ENCODE assay signal across 31 cellular contexts in genomic region chr19:17481986-17482385, GRCh38. TPM values are rescaled to one million over a fixed set of nuclear protein-coding genes. Genes with fewer than 3 reads are reported as not detected.
"Had no signal": no experiment of that assay in that cellular context is flagged by ENCODE, and none has a peak within 500 bp of the region (broad histone marks: within the 10 kb centered on the region; RNA-seq: fewer than 3 reads in every experiment).

No MANE protein-coding gene starts in this region.

- ATAC-seq: activated CD4-positive, alpha-beta T cell treated with anti-CD3 and anti-CD28 coated beads for 36 hours; activated CD8-positive, alpha-beta memory T cell treated with anti-CD3 and anti-CD28 coated beads, Interleukin-2, amount 10 ng/mL, durations not matched to agents 7 days and 5 days; activated CD8-positive, alpha-beta T cell treated with anti-CD3 and anti-CD28 coated beads, Interleukin-2, amount 10 ng/mL, durations not matched to agents 7 days and 5 days; left colon; stimulated activated naive CD8-positive, alpha-beta T cell treated with anti-CD3 and anti-CD28 coated beads, Interleukin-15, Interleukin-2, amounts not matched to agents 100 U/mL and 50 U/mL, for 24 hours had no signal

- H3K36me3 ChIP-seq: cardiac muscle cell, right lobe of liver, thyroid gland, upper lobe of left lung, vagina had no signal

- H3K4me3 ChIP-seq: adrenal gland, ascending aorta, cardiac muscle cell, right lobe of liver, thyroid gland, upper lobe of left lung, vagina had no signal

- H3K27me3 ChIP-seq: adrenal gland, ascending aorta, cardiac muscle cell, right lobe of liver, thyroid gland, upper lobe of left lung, vagina had no signal

- H3K9me3 ChIP-seq: adrenal gland, ascending aorta, right lobe of liver, thyroid gland, upper lobe of left lung, vagina had no signal

- DNase-seq: activated CD4-positive, alpha-beta T cell treated with anti-CD3 and anti-CD28 coated beads for 36 hours; activated CD4-positive, CD25-positive, alpha-beta regulatory T cell; activated CD8-positive, alpha-beta memory T cell treated with anti-CD3 and anti-CD28 coated beads, Interleukin-2, amount 10 ng/mL, durations not matched to agents 7 days and 5 days; activated CD8-positive, alpha-beta T cell treated with anti-CD3 and anti-CD28 coated beads, Interleukin-2, amount 10 ng/mL, durations not matched to agents 7 days and 5 days; activated naive CD4-positive, alpha-beta T cell treated with Interleukin-2 at 50 U/mL for 16 hours; activated naive CD8-positive, alpha-beta T cell treated with anti-CD3 and anti-CD28 coated beads for 36 hours; activated T-cell treated with anti-CD3 and anti-CD28 coated beads, Interleukin-2, amount 50 U/mL, for 48 hours; adrenal gland; cortex of kidney; head of caudate nucleus; hippocampal formation; left colon; naive B cell; nucleus accumbens; posterior cingulate gyrus; right lobe of liver; stimulated activated CD4-positive, alpha-beta T cell treated with anti-CD3 and anti-CD28 coated beads, Interleukin-2, amount 100 ng/mL, for 48 hours; stimulated activated naive CD8-positive, alpha-beta T cell treated with anti-CD3 and anti-CD28 coated beads, Interleukin-15, Interleukin-2, amounts not matched to agents 100 U/mL and 50 U/mL, for 24 hours; thyroid gland; upper lobe of left lung had no signal

- H3K27ac ChIP-seq: ascending aorta, cardiac muscle cell, right lobe of liver, thyroid gland, upper lobe of left lung, vagina had no signal

- H3K4me1 ChIP-seq: adrenal gland, ascending aorta, right lobe of liver, thyroid gland had no signal

RNA-seq across cellular contexts. Expression of gene NXNL1, which starts 21.3 kb away (rescaled TPM):
- total RNA-seq: activated CD4-positive, alpha-beta T cell treated with anti-CD3 and anti-CD28 coated beads for 36 hours; activated CD8-positive, alpha-beta memory T cell treated with anti-CD3 and anti-CD28 coated beads, Interleukin-2, amount 10 ng/mL, durations not matched to agents 7 days and 5 days; activated CD8-positive, alpha-beta T cell treated with anti-CD3 and anti-CD28 coated beads, Interleukin-2, amount 10 ng/mL, durations not matched to agents 7 days and 5 days; activated naive CD8-positive, alpha-beta T cell treated with anti-CD3 and anti-CD28 coated beads for 36 hours; ascending aorta; cardiac muscle cell; cerebellum; endothelial cell of umbilical vein; fibroblast of lung; fibroblast of villous mesenchyme; left colon; lower leg skin; mesothelial cell of epicardium; right lobe of liver; skeletal muscle tissue; T-helper 1 cell treated with Interleukin-12 subunit alpha and Interleukin-12 subunit beta and Interleukin-4 antibody, amounts not matched to agents 30 ng/mL and 1 ng/mL, for 36 hours; thyroid gland; upper lobe of left lung; vagina had no signal

RNA-seq across cellular contexts. Expression of gene TMEM221, which starts 33.5 kb away (rescaled TPM):
- total RNA-seq: activated CD4-positive, alpha-beta T cell treated with anti-CD3 and anti-CD28 coated beads for 36 hours; activated CD8-positive, alpha-beta memory T cell treated with anti-CD3 and anti-CD28 coated beads, Interleukin-2, amount 10 ng/mL, durations not matched to agents 7 days and 5 days; activated CD8-positive, alpha-beta T cell treated with anti-CD3 and anti-CD28 coated beads, Interleukin-2, amount 10 ng/mL, durations not matched to agents 7 days and 5 days; activated naive CD8-positive, alpha-beta T cell treated with anti-CD3 and anti-CD28 coated beads for 36 hours; ascending aorta; endothelial cell of umbilical vein; fibroblast of villous mesenchyme; T-helper 1 cell treated with Interleukin-12 subunit alpha and Interleukin-12 subunit beta and Interleukin-4 antibody, amounts not matched to agents 30 ng/mL and 1 ng/mL, for 36 hours had no signal
